Comparison of ENCODE assay signal across 25 cellular contexts in the genomic region with DNA sequence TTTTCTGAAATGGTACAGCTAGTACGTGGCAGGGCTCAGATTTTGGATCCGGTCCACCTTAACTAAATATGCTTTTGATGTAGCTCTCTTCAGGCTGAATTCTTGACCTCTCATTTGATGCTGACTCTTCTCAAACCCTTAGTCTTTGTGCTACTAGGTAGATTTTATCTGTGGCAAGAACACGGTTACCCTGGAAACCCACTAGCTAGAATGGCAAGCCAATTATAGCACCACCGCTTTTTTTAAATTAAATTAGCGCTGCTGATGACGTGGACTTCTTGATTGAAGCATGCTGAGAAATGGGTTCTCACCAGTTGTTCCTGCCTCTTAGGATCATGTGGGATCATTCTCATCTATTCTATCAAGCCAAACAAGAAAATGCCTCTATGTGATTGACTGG.
DNase-seq lines count a peak whose midpoint lies in the region; ATAC-seq and TF ChIP-seq lines count a peak whose summit lies in the region.
"Had no signal": no experiment of that assay in that cellular context is flagged by ENCODE, and none has a peak within 500 bp of the region (broad histone marks: within the 10 kb centered on the region; RNA-seq: fewer than 3 reads in every experiment).

No MANE protein-coding gene starts in this region.

- ATAC-seq in stimulated activated memory B cell treated with anti-CD40 and anti-IgM and Interleukin-4, amounts not matched to agents 10 μg/mL and 1 μg/mL and 100 μg/mL, for 72 hours: no peak
- ATAC-seq in HG03159 (IDR thresholded peaks at IDR 0.05; ENCODE audit: unreplicated experiment) (no peak), GM18505 (IDR thresholded peaks at IDR 0.05; ENCODE audit: unreplicated experiment) (no peak)

- no peak overlapping the region for H3K4me3 Mint-ChIP-seq in stimulated activated memory B cell treated with anti-CD40 and anti-IgM and Interleukin-4, amounts not matched to agents 10 μg/mL and 1 μg/mL and 100 μg/mL, for 72 hours
- H3K4me3 Mint-ChIP-seq: B cell; CD14-positive monocyte; CD8-positive, alpha-beta memory T cell; IgD-negative memory B cell had no signal

- H3K4me3 ChIP-seq in OCI-LY1 (ENCODE audit: low read depth, low read length, poor library complexity, severe bottlenecking): no peak overlapping the region
- no peak overlapping the region for H3K4me3 ChIP-seq in SK-N-SH (ENCODE audit: low read depth in 2 of 2, low read length in 1 of 2)
- H3K4me3 ChIP-seq in mesendoderm (ENCODE audit: low read length): no peak overlapping the region
- H3K4me3 ChIP-seq: Peyer's patch had no signal

- no peak for TF ChIP-seq RAD21 in SK-N-SH (IDR thresholded peaks at IDR 0.05; ENCODE audit: low read length)

- H3K9me3 ChIP-seq in OCI-LY1 (ENCODE audit: low read length): no peaks in the 10 kb centered on the region
- no peaks in the 10 kb centered on the region for H3K9me3 ChIP-seq in SK-N-SH
- H3K9me3 ChIP-seq: Peyer's patch had no signal

- H3K79me1 ChIP-seq in mesendoderm (ENCODE audit: low read length): no peaks in the 10 kb centered on the region

- H3K79me2 ChIP-seq in OCI-LY1 (ENCODE audit: insufficient read depth, low read length): peaks cover 4% of the 10 kb centered on the region; the same call in 1 of the 2 replicates
- H3K79me2 ChIP-seq in SK-N-SH (ENCODE audit: insufficient read depth): peaks cover 7% of the 10 kb centered on the region; the same call in 1 of the 2 replicates
- H3K79me2 ChIP-seq in mesendoderm (ENCODE audit: control insufficient read depth, insufficient read depth, low read length): no peaks in the 10 kb centered on the region

- H3K18ac ChIP-seq in mesendoderm (ENCODE audit: low read length): no peak overlapping the region

- H3K4me2 ChIP-seq in OCI-LY1 (ENCODE audit: low read length) (peak overlapping the region; percentile 23; the same call in 1 of the 2 replicates), SK-N-SH (peak overlapping the region; percentile 20; the same call in 1 of the 2 replicates), mesendoderm (ENCODE audit: low read length) (no peak overlapping the region)
- H3K4me2 ChIP-seq: KMS-11 had no signal

- TF ChIP-seq CTCF in OCI-LY1 (IDR thresholded peaks at IDR 0.05; ENCODE audit: low read length): no peak
- no peak for TF ChIP-seq CTCF in SK-N-SH (IDR thresholded peaks at IDR 0.05)

- H3K9ac ChIP-seq in OCI-LY1 (ENCODE audit: low read length) (no peak overlapping the region), SK-N-SH (no peak overlapping the region), mesendoderm (ENCODE audit: low read length) (no peak overlapping the region)
- H3K9ac ChIP-seq: KMS-11 had no signal

- H3K27me3 Mint-ChIP-seq in stimulated activated memory B cell treated with anti-CD40 and anti-IgM and Interleukin-4, amounts not matched to agents 10 μg/mL and 1 μg/mL and 100 μg/mL, for 72 hours: no peaks in the 10 kb centered on the region
- H3K27me3 Mint-ChIP-seq: B cell; CD8-positive, alpha-beta memory T cell; IgD-negative memory B cell had no signal

- 61% methylated on average over 6 of the region's 6 CpGs for WGBS in SK-N-SH (ENCODE audit: low lambda C conversion rate)
- no CpG with 5 or more reads among the region's 6 CpGs for WGBS in mesendoderm (ENCODE audit: extremely low coverage, insufficient coverage, low lambda C conversion rate)

- H3K56ac ChIP-seq in mesendoderm (ENCODE audit: low read length): no peak overlapping the region

- no peak overlapping the region for H4K8ac ChIP-seq in mesendoderm (ENCODE audit: low read depth, low read length)

- DNase-seq in SK-N-SH (no peak), mesendoderm (peak; percentile 18), kidney tubule cell (ENCODE audit: low spot score) (no peak)
- DNase-seq: CD8-positive, alpha-beta memory T cell; DMS 273 treated with DMSO at 0.1 percent for 48 hours; DMS79; GF-D8; HCEC 1CT; MM.1S; NCI-H1694; NCI-H2029 treated with DMSO at 0.1 percent for 48 hours; NCI-H2171 treated with DMSO at 0.1 percent for 48 hours; NCI-H345; NCI-H510A treated with DMSO at 0.1 percent for 48 hours; Peyer's patch; SHP77 treated with DMSO at 0.1 percent for 48 hours had no signal

- H3K27me3 ChIP-seq in OCI-LY1 (ENCODE audit: insufficient read depth, low read length): no peaks in the 10 kb centered on the region
- H3K27me3 ChIP-seq in SK-N-SH (ENCODE audit: insufficient read depth): no peaks in the 10 kb centered on the region
- H3K27me3 ChIP-seq in mesendoderm (ENCODE audit: insufficient read depth, low read length, poor library complexity): no peaks in the 10 kb centered on the region
- H3K27me3 ChIP-seq: Peyer's patch had no signal

- H3K4me1 Mint-ChIP-seq in stimulated activated memory B cell treated with anti-CD40 and anti-IgM and Interleukin-4, amounts not matched to agents 10 μg/mL and 1 μg/mL and 100 μg/mL, for 72 hours: peaks cover 41% of the 10 kb centered on the region

- no peak overlapping the region for H4K5ac ChIP-seq in mesendoderm (ENCODE audit: low read length)

- H3K36me3 ChIP-seq in OCI-LY1 (ENCODE audit: insufficient read depth, low read length) (peaks cover 51% of the 10 kb centered on the region), SK-N-SH (replicated peaks in 1 of 2; ENCODE audit: control insufficient read depth in 1 of 2, insufficient read depth in 2 of 2, low read length in 1 of 2) (no peaks in the 10 kb centered on the region), mesendoderm (ENCODE audit: control insufficient read depth, insufficient read depth, low read length) (no peaks in the 10 kb centered on the region)
- H3K36me3 ChIP-seq: Peyer's patch had no signal

- H4K20me1 ChIP-seq in OCI-LY1 (ENCODE audit: insufficient read depth, low read length) (no peaks in the 10 kb centered on the region), SK-N-SH (ENCODE audit: insufficient read depth) (no peaks in the 10 kb centered on the region)

- no peak overlapping the region for H2AK5ac ChIP-seq in mesendoderm (ENCODE audit: low read length)

- H3K23ac ChIP-seq in mesendoderm (ENCODE audit: low read length): no peak overlapping the region

- H3K27ac Mint-ChIP-seq in stimulated activated memory B cell treated with anti-CD40 and anti-IgM and Interleukin-4, amounts not matched to agents 10 μg/mL and 1 μg/mL and 100 μg/mL, for 72 hours: peak overlapping the region; percentile 16
- H3K27ac Mint-ChIP-seq: B cell, CD14-positive monocyte had no signal

- H3K4me1 ChIP-seq in OCI-LY1 (ENCODE audit: insufficient read depth, low read length, severe bottlenecking): peaks cover 72% of the 10 kb centered on the region
- H3K4me1 ChIP-seq in SK-N-SH (ENCODE audit: control insufficient read depth in 1 of 2, insufficient read depth in 2 of 2, low read depth in 1 of 2, low read length in 1 of 2): peaks cover 3 to 8% of the 10 kb centered on the region in 2 experiments; a peak in 3 of 4 replicates
- H3K4me1 ChIP-seq in mesendoderm (ENCODE audit: control insufficient read depth, low read depth, low read length): no peaks in the 10 kb centered on the region
- H3K4me1 ChIP-seq: Peyer's patch had no signal

- no peak overlapping the region for H3K4ac ChIP-seq in mesendoderm (ENCODE audit: low read depth, low read length)

- CTCF ChIA-PET in SK-N-SH (lab: Yijun Ruan, JAX): no interaction called here

- POLR2A ChIA-PET in SK-N-SH (lab: Yijun Ruan, JAX): no interaction called here

- no peaks in the 10 kb centered on the region; the same call in 1 of the 2 replicates for H3F3A ChIP-seq in OCI-LY1 (ENCODE audit: insufficient read depth, low read length)
- peaks cover 9% of the 10 kb centered on the region for H3F3A ChIP-seq in SK-N-SH (replicated peaks; ENCODE audit: insufficient read depth)

- no peak overlapping the region for H2AFZ ChIP-seq in OCI-LY1 (ENCODE audit: low read length)
- H2AFZ ChIP-seq in SK-N-SH (ENCODE audit: low read depth): no peak overlapping the region

- TF ChIP-seq EP300 in SK-N-SH (IDR thresholded peaks at IDR 0.05; ENCODE audit: borderline replicate concordance in 1 of 2, low read depth in 1 of 2, low read length in 1 of 2): no peak

- peaks cover 7% of the 10 kb centered on the region for H3K36me3 Mint-ChIP-seq in stimulated activated memory B cell treated with anti-CD40 and anti-IgM and Interleukin-4, amounts not matched to agents 10 μg/mL and 1 μg/mL and 100 μg/mL, for 72 hours

- no peak overlapping the region for H2BK120ac ChIP-seq in mesendoderm (ENCODE audit: low read depth, low read length)

- H3K9me2 ChIP-seq in OCI-LY1 (ENCODE audit: low read depth, low read length): no peaks in the 10 kb centered on the region
- no peaks in the 10 kb centered on the region for H3K9me2 ChIP-seq in SK-N-SH

- H3K27ac ChIP-seq in OCI-LY1 (ENCODE audit: low read depth, low read length, poor library complexity, severe bottlenecking) (peak overlapping the region; percentile 47), SK-N-SH (ENCODE audit: low read depth in 2 of 2, low read length in 1 of 2) (peak overlapping the region; percentile 78 to 82; a peak in 3 of 4 replicates), mesendoderm (ENCODE audit: low read depth, low read length) (no peak overlapping the region)
- H3K27ac ChIP-seq: HL-60, KMS-11, Peyer's patch had no signal

- no peak overlapping the region for H2BK15ac ChIP-seq in mesendoderm (replicated peaks; ENCODE audit: low read depth)

- no peak overlapping the region for H2BK5ac ChIP-seq in mesendoderm (ENCODE audit: low read length)

- no peak for TF ChIP-seq POLR2A in GM18505 (IDR thresholded peaks at IDR 0.05; ENCODE audit: borderline replicate concordance, extremely low read depth, insufficient read depth, insufficient read length)

- no peaks in the 10 kb centered on the region for H3K9me3 Mint-ChIP-seq in stimulated activated memory B cell treated with anti-CD40 and anti-IgM and Interleukin-4, amounts not matched to agents 10 μg/mL and 1 μg/mL and 100 μg/mL, for 72 hours
- H3K9me3 Mint-ChIP-seq: CD14-positive monocyte; CD8-positive, alpha-beta memory T cell; IgD-negative memory B cell had no signal

TF ChIP-seq in SK-N-SH, 30 proteins besides CTCF, POLR2A, EP300 and RAD21 (continues in another document):
- TF ChIP-seq, protein P1, sequence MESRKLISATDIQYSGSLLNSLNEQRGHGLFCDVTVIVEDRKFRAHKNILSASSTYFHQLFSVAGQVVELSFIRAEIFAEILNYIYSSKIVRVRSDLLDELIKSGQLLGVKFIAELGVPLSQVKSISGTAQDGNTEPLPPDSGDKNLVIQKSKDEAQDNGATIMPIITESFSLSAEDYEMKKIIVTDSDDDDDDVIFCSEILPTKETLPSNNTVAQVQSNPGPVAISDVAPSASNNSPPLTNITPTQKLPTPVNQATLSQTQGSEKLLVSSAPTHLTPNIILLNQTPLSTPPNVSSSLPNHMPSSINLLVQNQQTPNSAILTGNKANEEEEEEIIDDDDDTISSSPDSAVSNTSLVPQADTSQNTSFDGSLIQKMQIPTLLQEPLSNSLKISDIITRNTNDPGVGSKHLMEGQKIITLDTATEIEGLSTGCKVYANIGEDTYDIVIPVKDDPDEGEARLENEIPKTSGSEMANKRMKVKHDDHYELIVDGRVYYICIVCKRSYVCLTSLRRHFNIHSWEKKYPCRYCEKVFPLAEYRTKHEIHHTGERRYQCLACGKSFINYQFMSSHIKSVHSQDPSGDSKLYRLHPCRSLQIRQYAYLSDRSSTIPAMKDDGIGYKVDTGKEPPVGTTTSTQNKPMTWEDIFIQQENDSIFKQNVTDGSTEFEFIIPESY (IDR thresholded peaks at IDR 0.05; ENCODE audit: borderline replicate concordance, low read depth): no peak
- no peak for TF ChIP-seq TAF1 (IDR thresholded peaks at IDR 0.05; ENCODE audit: borderline replicate concordance, low read depth, low read length)
- no peak for TF ChIP-seq GATA2 (CRISPR knock-in tag; IDR thresholded peaks at IDR 0.05)
- no peak for TF ChIP-seq ELF1 (IDR thresholded peaks at IDR 0.05)
